18 cellular contexts compared by ENCODE assay signal in genomic region chr3:107001635-107002034, GRCh38.
DNase-seq lines count a peak whose midpoint lies in the region; ATAC-seq and TF ChIP-seq lines count a peak whose summit lies in the region.
"Had no signal": no experiment of that assay in that cellular context is flagged by ENCODE, and none has a peak within 500 bp of the region (broad histone marks: within the 10 kb centered on the region; RNA-seq: fewer than 3 reads in every experiment).

No MANE protein-coding gene starts in this region.

- no peaks in the 10 kb centered on the region for H3K27me3 Mint-ChIP-seq in chondrocyte (ENCODE audit: low read depth)
- H3K27me3 Mint-ChIP-seq: CD4-positive, alpha-beta T cell had no signal

- no peak for TF ChIP-seq CTCF in PC-3 (conservative IDR thresholded peaks at IDR 0.05; ENCODE audit: low read depth, low read length)
- TF ChIP-seq CTCF in chondrocyte (IDR thresholded peaks at IDR 0.05), result no peak
- TF ChIP-seq CTCF in retinal pigment epithelial cell (conservative IDR thresholded peaks at IDR 0.05; ENCODE audit: low read depth, low read length), result no peak
- TF ChIP-seq CTCF in WERI-Rb-1 (IDR thresholded peaks at IDR 0.05; ENCODE audit: low read depth, low read length), result no peak

- H3K79me2 ChIP-seq in PC-3 (ENCODE audit: low read length), result no peaks in the 10 kb centered on the region

- H3K4me1 ChIP-seq in PC-3 (ENCODE audit: insufficient read depth, low read length), result no peaks in the 10 kb centered on the region

- H3K4me1 Mint-ChIP-seq in chondrocyte (ENCODE audit: low read depth), result peaks cover 20% of the 10 kb centered on the region

- H3K36me3 Mint-ChIP-seq in chondrocyte (ENCODE audit: low read depth), result no peaks in the 10 kb centered on the region

- DNase-seq in EL (peak; percentile 50), PC-3 (peak; percentile 20), chondrocyte (ENCODE audit: low spot score) (no peak), retinal pigment epithelial cell (ENCODE audit: low read depth) (peak; percentile 64), NCI-H82 treated with DMSO at 0.1 percent for 48 hours (lab: John Stamatoyannopoulos, UW; ENCODE audit: unreplicated experiment) (no peak), WERI-Rb-1 (no peak), midbrain (lab: John Stamatoyannopoulos, UW) (no peak)
- DNase-seq: AML-193; CD4-positive, alpha-beta T cell; DMS53; KBM-7; NCI-H1436 treated with DMSO at 0.1 percent for 48 hours; NCI-H2081; NCI-H510A treated with DMSO at 0.1 percent for 48 hours; SHP77 had no signal

- no peaks in the 10 kb centered on the region for H3F3A ChIP-seq in PC-3 (ENCODE audit: low read length, unreplicated experiment)

- H3K9me3 Mint-ChIP-seq in chondrocyte (ENCODE audit: low read depth), result peaks cover 10% of the 10 kb centered on the region
- H3K9me3 Mint-ChIP-seq: CD4-positive, alpha-beta T cell had no signal

- ATAC-seq in PC-3 (peak; percentile 75), GM18517 (IDR thresholded peaks at IDR 0.05; ENCODE audit: unreplicated experiment) (no peak)
- ATAC-seq: GM23338, HCT116 had no signal

- H3K27ac ChIP-seq in PC-3 (ENCODE audit: low read length) (no peak overlapping the region), WERI-Rb-1 (no peak overlapping the region)

- H3K27me3 ChIP-seq in PC-3 (ENCODE audit: low read length) (no peaks in the 10 kb centered on the region), WERI-Rb-1 (ENCODE audit: insufficient read depth, low read depth, severe bottlenecking) (no peaks in the 10 kb centered on the region)

- peak overlapping the region; percentile 17 for H3K27ac Mint-ChIP-seq in chondrocyte (ENCODE audit: unreplicated experiment)
- H3K27ac Mint-ChIP-seq: CD4-positive, alpha-beta T cell; GM23338 had no signal

- H3K9ac ChIP-seq in PC-3 (ENCODE audit: low read length), result no peak overlapping the region

- H3K9me2 ChIP-seq in PC-3 (replicated peaks; ENCODE audit: low read length), result no peaks in the 10 kb centered on the region

- H2AFZ ChIP-seq in PC-3 (ENCODE audit: low read length), result no peak overlapping the region
- H2AFZ ChIP-seq: GM23338 had no signal

- intact Hi-C loops in PC-3 (cut with micrococcal nuclease), result no loop called here

- CTCF ChIA-PET in PC-3 (lab: Charles Lee), result no interaction called here

- POLR2A ChIA-PET in PC-3 (lab: Charles Lee; ENCODE audit: unreplicated experiment), result no interaction called here

- no peak overlapping the region for H3K4me2 ChIP-seq in PC-3 (ENCODE audit: low read length)
- H3K4me2 ChIP-seq: GM23338 had no signal

- H3K9me3 ChIP-seq in PC-3 (ENCODE audit: low read length) (no peaks in the 10 kb centered on the region), WERI-Rb-1 (ENCODE audit: severe bottlenecking) (no peaks in the 10 kb centered on the region)

- no peak overlapping the region for H3K4me3 Mint-ChIP-seq in chondrocyte (ENCODE audit: unreplicated experiment)
- H3K4me3 Mint-ChIP-seq: CD4-positive, alpha-beta T cell; GM23338 had no signal

- no peaks in the 10 kb centered on the region for H4K20me1 ChIP-seq in PC-3 (ENCODE audit: low read length)

- BruUV-seq in PC-3 (replicated peaks; lab: Mats Ljungman, UMichigan), result no TSS peak

- no peaks in the 10 kb centered on the region for H3K36me3 ChIP-seq in PC-3 (ENCODE audit: low read depth, low read length)
- H3K36me3 ChIP-seq in WERI-Rb-1, result no peaks in the 10 kb centered on the region

- H3K4me3 ChIP-seq in PC-3 (ENCODE audit: low read length) (no peak overlapping the region), retinal pigment epithelial cell (ENCODE audit: low read length) (no peak overlapping the region), WERI-Rb-1 (ENCODE audit: low read depth, low read length) (no peak overlapping the region)
- H3K4me3 ChIP-seq: GM23338 had no signal

Comparison
In these comparisons a context has a peak if more than half of its experiments do, and no peak if none do; other contexts are left out.
1. DNase-seq: peak in EL (single experiment), PC-3 (single experiment) and retinal pigment epithelial cell (single experiment); none in chondrocyte (single experiment), NCI-H82 treated with DMSO at 0.1 percent for 48 hours (single experiment), WERI-Rb-1 (single experiment) and midbrain (single experiment).